15 cellular contexts compared by ENCODE assay signal in genomic region chr12:6214633-6215032, GRCh38. TPM values are rescaled to one million over a fixed set of nuclear protein-coding genes. Genes with fewer than 3 reads are reported as not detected.
DNase-seq lines count a peak whose midpoint lies in the region; ATAC-seq, FAIRE-seq and TF ChIP-seq lines count a peak whose summit lies in the region.
"Had no signal": no experiment of that assay in that cellular context is flagged by ENCODE, and none has a peak within 500 bp of the region (broad histone marks: within the 10 kb centered on the region; RNA-seq: fewer than 3 reads in every experiment).

No MANE protein-coding gene starts in this region.

- no peaks in the 10 kb centered on the region for H3K36me3 Mint-ChIP-seq in activated naive CD4-positive, alpha-beta T cell treated with anti-CD3 and anti-CD28 coated beads, Interleukin-2, amount 50 U/mL, for 24 hours
- H3K36me3 Mint-ChIP-seq in activated T-cell treated with anti-CD3 and anti-CD28 coated beads, Interleukin-2, amount 50 U/mL, for 72 hours (ENCODE audit: insufficient read depth in 2 of 2): no peaks in the 10 kb centered on the region

- H3K14ac ChIP-seq in H1 (ENCODE audit: insufficient read length): no peak overlapping the region

- H2BK120ac ChIP-seq in H1 (replicated peaks; ENCODE audit: low read depth, low read length): peak overlapping the region; percentile 85

- intact Hi-C loops in upper lobe of right lung (cut with DNase I): no loop called here

- no peak for FAIRE-seq in H1 (lab: Jason Lieb, UNC)
- FAIRE-seq: A204.1 had no signal

- H2AFZ ChIP-seq in H1 (ENCODE audit: low read length): no peak overlapping the region

- H3K27ac Mint-ChIP-seq in activated naive CD4-positive, alpha-beta T cell treated with anti-CD3 and anti-CD28 coated beads, Interleukin-2, amount 50 U/mL, for 24 hours: peak overlapping the region; percentile 41
- H3K27ac Mint-ChIP-seq in activated T-cell treated with anti-CD3 and anti-CD28 coated beads, Interleukin-2, amount 50 U/mL, for 72 hours: no peak overlapping the region

- H3K27me3 Mint-ChIP-seq in activated naive CD4-positive, alpha-beta T cell treated with anti-CD3 and anti-CD28 coated beads, Interleukin-2, amount 50 U/mL, for 24 hours: no peaks in the 10 kb centered on the region
- no peaks in the 10 kb centered on the region for H3K27me3 Mint-ChIP-seq in activated T-cell treated with anti-CD3 and anti-CD28 coated beads, Interleukin-2, amount 50 U/mL, for 72 hours (ENCODE audit: low read depth)

- H2AK5ac ChIP-seq in H1 (ENCODE audit: low read depth, low read length): peak overlapping the region; percentile 100

- H4K91ac ChIP-seq in H1 (replicated peaks; ENCODE audit: insufficient read length, low read length): peak overlapping the region; percentile 98

- peak overlapping the region; percentile 76 for H3K4ac ChIP-seq in H1 (replicated peaks; ENCODE audit: insufficient read length, low read depth, low read length)

- no peak overlapping the region for H3K23ac ChIP-seq in H1 (ENCODE audit: insufficient read length)

- H3K18ac ChIP-seq in H1 (ENCODE audit: extremely low read depth, low read length): peak overlapping the region; percentile 99

- peak overlapping the region; percentile 97; the same call in 1 of the 2 replicates for H2BK15ac ChIP-seq in H1 (ENCODE audit: low read length)

- peaks cover 9% of the 10 kb centered on the region for H3K4me1 Mint-ChIP-seq in activated naive CD4-positive, alpha-beta T cell treated with anti-CD3 and anti-CD28 coated beads, Interleukin-2, amount 50 U/mL, for 24 hours
- H3K4me1 Mint-ChIP-seq in activated T-cell treated with anti-CD3 and anti-CD28 coated beads, Interleukin-2, amount 50 U/mL, for 72 hours (ENCODE audit: low read depth): peaks cover 29% of the 10 kb centered on the region

- POLR2A ChIA-PET in H1 (lab: Charles Lee; ENCODE audit: partially characterized antibody): interaction anchor here (0.6 to 12.4 kb wide), 21 partner anchors 11 to 763 kb away, joined by 3 to 203 read pairs (median 4); partner anchors contain the start of genes CD9 and MRPL51

- H3K4me2 ChIP-seq in H1 (ENCODE audit: insufficient read depth in 1 of 2, low read depth in 2 of 2, low read length in 2 of 2): peak overlapping the region; percentile 62 to 86

- H3K9ac ChIP-seq in H1 (replicated peaks in 1 of 4; ENCODE audit: extremely low read depth in 1 of 4, low read depth in 3 of 4, low read length in 3 of 4): peak overlapping the region in 3 of 4 experiments; percentile 24 to 51 (median 40); a peak in 3 of 7 replicates

- H3K4me3 ChIP-seq in H1 (ENCODE audit: extremely low read depth in 1 of 4, insufficient read depth in 2 of 4, low read depth in 3 of 4, low read length in 4 of 4): 0 out of 8 replicates have a peak overlapping the region, but pooled peaks of 1 of the 4 experiments have one; percentile 21
- no peak overlapping the region for H3K4me3 ChIP-seq in muscle layer of duodenum (ENCODE audit: low read depth in 1 of 2, low read length in 2 of 2)
- H3K4me3 ChIP-seq in upper lobe of right lung: no peak overlapping the region
- H3K4me3 ChIP-seq in H7 (ENCODE audit: insufficient read depth, low read depth, low read length): no peak overlapping the region
- H3K4me3 ChIP-seq: mucosa of descending colon, spleen had no signal

- peak overlapping the region; percentile 100 for H2BK12ac ChIP-seq in H1 (ENCODE audit: low read depth, low read length)

- 36% methylated on average over 7 of the region's 7 CpGs; no CpG with 5 or more reads in 1 of the 2 experiments for WGBS in H1 (ENCODE audit: extremely low coverage in 1 of 2, insufficient coverage in 1 of 2, insufficient read length in 1 of 2, insufficient replicate concordance in 2 of 2, low coverage in 1 of 2, low lambda C conversion rate in 2 of 2, missing lambda C conversion rate in 1 of 2), 2 experiments

- no peaks in the 10 kb centered on the region; a peak in 1 of 7 replicates for H3K27me3 ChIP-seq in H1 (replicated peaks in 1 of 4; ENCODE audit: control insufficient read depth in 3 of 4, extremely low read depth in 1 of 4, insufficient read depth in 3 of 4, low read length in 3 of 4)
- no peaks in the 10 kb centered on the region for H3K27me3 ChIP-seq in muscle layer of duodenum (ENCODE audit: low read depth, low read length)
- no peaks in the 10 kb centered on the region for H3K27me3 ChIP-seq in upper lobe of right lung
- no peaks in the 10 kb centered on the region for H3K27me3 ChIP-seq in H7 (ENCODE audit: control insufficient read depth, insufficient read depth, low read length)
- H3K27me3 ChIP-seq: spleen had no signal

- H2BK5ac ChIP-seq in H1 (ENCODE audit: low read depth, low read length): peak overlapping the region; percentile 100

- H3K79me1 ChIP-seq in H1 (ENCODE audit: low read depth, low read length): peaks cover 18% of the 10 kb centered on the region

- H2BK20ac ChIP-seq in H1 (ENCODE audit: low read length): peak overlapping the region; percentile 98

- DNase-seq in activated naive CD4-positive, alpha-beta T cell treated with Interleukin-2 at 50 U/mL for 16 hours: no peak
- DNase-seq in H1 (ENCODE audit: low read depth in 1 of 2, low spot score in 2 of 2): no peak
- DNase-seq in upper lobe of right lung: no peak
- DNase-seq in H7: no peak
- no peak for DNase-seq in activated T-cell treated with anti-CD3 and anti-CD28 coated beads, Interleukin-2, amount 50 U/mL, for 72 hours
- DNase-seq: activated CD4-positive, alpha-beta T cell treated with anti-CD3 and anti-CD28 coated beads for 4 hours; DND-41; head of caudate nucleus; NCI-H226; spleen had no signal

- no peak for TF ChIP-seq CTCF in H1 (IDR thresholded peaks at IDR 0.05; ENCODE audit: control extremely low read depth in 1 of 3, insufficient read depth in 1 of 3, low read depth in 1 of 3, low read length in 3 of 3)
- TF ChIP-seq CTCF in upper lobe of right lung (IDR thresholded peaks at IDR 0.05): no peak

- peaks cover 0 to 75% of the 10 kb centered on the region in 2 experiments; a peak in 3 of 4 replicates for H3K79me2 ChIP-seq in H1 (ENCODE audit: control insufficient read depth in 1 of 2, insufficient read depth in 2 of 2, low read length in 2 of 2)

- H3K36me3 ChIP-seq in H1 (ENCODE audit: control insufficient read depth in 2 of 4, insufficient read depth in 4 of 4, low read length in 3 of 4) (no peaks in the 10 kb centered on the region), muscle layer of duodenum (ENCODE audit: control insufficient read depth in 1 of 2, insufficient read depth in 2 of 2, low read length in 2 of 2) (peaks cover 6 to 8% of the 10 kb centered on the region in 2 donors), upper lobe of right lung (peaks cover 22% of the 10 kb centered on the region), H7 (replicated peaks; ENCODE audit: control insufficient read depth, insufficient read depth, low read length) (peaks cover 4% of the 10 kb centered on the region; the same call in 1 of the 2 replicates)

- CTCF ChIA-PET in H1 (lab: Charles Lee; ENCODE audit: partially characterized antibody): interaction anchor here (0.5 to 26.9 kb wide), 12 partner anchors 13 to 151 kb away, joined by 3 to 433 read pairs (median 8); partner anchors contain the start of gene CD9

- no peak overlapping the region for H3K4me3 Mint-ChIP-seq in activated naive CD4-positive, alpha-beta T cell treated with anti-CD3 and anti-CD28 coated beads, Interleukin-2, amount 50 U/mL, for 24 hours
- H3K4me3 Mint-ChIP-seq in activated T-cell treated with anti-CD3 and anti-CD28 coated beads, Interleukin-2, amount 50 U/mL, for 72 hours: no peak overlapping the region

- H3K23me2 ChIP-seq in H1 (ENCODE audit: low read depth, low read length): peaks cover 3% of the 10 kb centered on the region; the same call in 1 of the 2 replicates

- ATAC-seq in upper lobe of right lung (no peak), HG03342 (IDR thresholded peaks at IDR 0.05; ENCODE audit: unreplicated experiment) (no peak)
- ATAC-seq in activated T-cell treated with anti-CD3 and anti-CD28 coated beads, Interleukin-2, amount 50 U/mL, for 72 hours (replicated peaks in 1 of 2): no peak

- peak overlapping the region; percentile 49 for H4K5ac ChIP-seq in H1 (ENCODE audit: insufficient read length, low read depth, low read length)

- H3K4me1 ChIP-seq in H1 (replicated peaks in 1 of 4; ENCODE audit: control insufficient read depth in 3 of 4, insufficient read depth in 4 of 4, low read length in 3 of 4): peaks cover 32 to 50% (median 44%) of the 10 kb centered on the region in 4 experiments
- peaks cover 33 to 82% of the 10 kb centered on the region in 2 donors for H3K4me1 ChIP-seq in muscle layer of duodenum (ENCODE audit: control insufficient read depth in 1 of 2, insufficient read depth in 2 of 2, low read length in 2 of 2)
- peaks cover 62% of the 10 kb centered on the region for H3K4me1 ChIP-seq in upper lobe of right lung

- peak overlapping the region; percentile 60; the same call in 1 of the 2 replicates for H4K8ac ChIP-seq in H1 (ENCODE audit: extremely low read depth, insufficient read depth, low read length)

- H3K56ac ChIP-seq in H1 (replicated peaks; ENCODE audit: insufficient read length, low read depth, low read length): peak overlapping the region; percentile 70

- H3K9me3 ChIP-seq in H1 (ENCODE audit: insufficient read depth in 2 of 2, low read depth in 1 of 2, low read length in 1 of 2): no peaks in the 10 kb centered on the region
- H3K9me3 ChIP-seq in muscle layer of duodenum (ENCODE audit: control insufficient read depth in 1 of 2, low read length in 2 of 2): no peaks in the 10 kb centered on the region
- H3K9me3 ChIP-seq in upper lobe of right lung: no peaks in the 10 kb centered on the region
- H3K9me3 ChIP-seq: mucosa of descending colon, spleen had no signal

- H3K27ac ChIP-seq in H1 (ENCODE audit: low read depth, low read length): peak overlapping the region; percentile 88
- H3K27ac ChIP-seq in muscle layer of duodenum (ENCODE audit: low read length): peak overlapping the region; percentile 87
- peak overlapping the region; percentile 88 for H3K27ac ChIP-seq in upper lobe of right lung

- no peak for TF ChIP-seq POLR2A in H1 (IDR thresholded peaks at IDR 0.05; ENCODE audit: control extremely low read depth in 1 of 2, low read depth in 2 of 2, low read length in 2 of 2)

- TF ChIP-seq EP300 in H1 (IDR thresholded peaks at IDR 0.05; ENCODE audit: borderline replicate concordance in 1 of 2, low read depth in 2 of 2, low read length in 2 of 2): no peak

- peaks cover 0 to 3% of the 10 kb centered on the region in 2 experiments for H4K20me1 ChIP-seq in H1 (replicated peaks in 1 of 2; ENCODE audit: control insufficient read depth in 1 of 2, insufficient read depth in 2 of 2, low read length in 2 of 2)

- no peak for TF ChIP-seq RAD21 in H1 (IDR thresholded peaks at IDR 0.05 in 1 of 2, conservative IDR thresholded peaks at IDR 0.05 in 1 of 2; ENCODE audit: low read depth in 2 of 2, low read length in 2 of 2)

- no peaks in the 10 kb centered on the region for H3K9me3 Mint-ChIP-seq in activated naive CD4-positive, alpha-beta T cell treated with anti-CD3 and anti-CD28 coated beads, Interleukin-2, amount 50 U/mL, for 24 hours
- H3K9me3 Mint-ChIP-seq in activated T-cell treated with anti-CD3 and anti-CD28 coated beads, Interleukin-2, amount 50 U/mL, for 72 hours: no peaks in the 10 kb centered on the region

RNA-seq across cellular contexts. Expression of gene CD9, which starts 14.4 kb away (rescaled TPM):
- 164 and 168 TPM in 2 replicates for total RNA-seq in H1 (2021; fragmentation: NEBNext Ultra II Directional; extraction: Animal tissue kit (Norgen Biotek cat#: 25700))
- 173 and 319 TPM in 2 replicates for polyA plus RNA-seq in H1 (2011; rRNA removed)
- polyA plus RNA-seq in H1 (2011; cell fraction: cytosol; rRNA removed): 270 TPM
- polyA plus RNA-seq in H1 (2011; cell fraction: nucleus; rRNA removed): 124 TPM
- polyA plus RNA-seq in H1 (2012, experiment 1 of 2): 202 to 227 TPM (median 219 TPM) in 4 replicates
- polyA plus RNA-seq in H1 (2012, experiment 2 of 2): 250 TPM
- 461 TPM for polyA plus RNA-seq in H1 (2013, experiment 1 of 2)
- polyA plus RNA-seq in H1 (2013, experiment 2 of 2): 438 TPM
- polyA minus RNA-seq in H1 (2011; rRNA and poly(A)+ RNA removed): 187 and 223 TPM in 2 replicates
- 121 TPM for polyA minus RNA-seq in H1 (2011; cell fraction: cytosol; rRNA and poly(A)+ RNA removed)
- polyA minus RNA-seq in H1 (2011; cell fraction: nucleus; rRNA and poly(A)+ RNA removed): 81.6 TPM
- 445 TPM for total RNA-seq in upper lobe of right lung
- total RNA-seq in H7 (2014; rRNA removed; shearing (Covaris generic)): 266 and 274 TPM in 2 replicates
- total RNA-seq in activated T-cell treated with anti-CD3 and anti-CD28 coated beads, Interleukin-2, amount 50 U/mL, for 72 hours: 1 to 10 TPM; 6.1 to 8.4 TPM

Comparison
In these comparisons a context has a peak if more than half of its experiments do, and no peak if none do; other contexts are left out.
1. RNA of gene CD9, which starts 14.4 kb away (total RNA-seq): 445 TPM in upper lobe of right lung (single experiment), 266 to 274 TPM in H7 and 164 to 168 TPM in H1; 6.1 to 8.4 TPM in activated T-cell treated with anti-CD3 and anti-CD28 coated beads, Interleukin-2, amount 50 U/mL, for 72 hours; every median in the first group is over 10 times any median in the second.
2. Peak in every context shown above with its lines, with median percentiles within 50 percentile points of each other: H3K27ac ChIP-seq.